Comparison of ENCODE assay signal across 8 cellular contexts in genomic region chr1:157137773-157138219, GRCh38. TPM values are rescaled to one million over a fixed set of nuclear protein-coding genes. Genes with fewer than 3 reads are reported as not detected.
A peak's percentile ranks its signal among the peaks of the same experiment; 100 is the strongest.
DNase-seq lines count a peak whose midpoint lies in the region; ATAC-seq and TF ChIP-seq lines count a peak whose summit lies in the region.

No MANE protein-coding gene starts in this region.

- H3K9me3 Mint-ChIP-seq in brain, result no peaks in the 10 kb centered on the region
- H3K9me3 Mint-ChIP-seq in memory B cell, result no peaks in the 10 kb centered on the region

- H3K27me3 ChIP-seq in vagina, result no peaks in the 10 kb centered on the region

- H3K9me3 ChIP-seq in vagina, result no peaks in the 10 kb centered on the region

- peaks cover 9 to 34% of the 10 kb centered on the region in 2 donors for H3K36me3 ChIP-seq in vagina

- peak overlapping the region; percentile 99 for H3K27ac ChIP-seq in vagina

- H3K4me3 Mint-ChIP-seq in brain (peak overlapping the region; percentile 97 to 99 (median 99)), memory B cell (peak overlapping the region; percentile 92)

- intact Hi-C loops in vagina (cut with DNase I), result no loop called here

- no peak for TF ChIP-seq CTCF in brain (conservative IDR thresholded peaks at IDR 0.05)
- TF ChIP-seq CTCF in vagina (IDR thresholded peaks at IDR 0.05), result no peak

- DNase-seq in memory B cell (ENCODE audit: low spot score in 2 of 2) (peak in 1 of 2 donors; percentile 32), vagina (ENCODE audit: extremely low spot score in 2 of 2) (no peak), NCI-H1436 treated with DMSO at 0.1 percent for 48 hours (lab: John Stamatoyannopoulos, UW) (no peak), DMS153 (lab: John Stamatoyannopoulos, UW) (no peak)

- H3K27me3 Mint-ChIP-seq in brain (peaks cover 17% of the 10 kb centered on the region), memory B cell (no peaks in the 10 kb centered on the region)

- H3K4me1 ChIP-seq in vagina, result peaks cover 55% of the 10 kb centered on the region

- H3K4me1 Mint-ChIP-seq in brain (peaks cover 49% of the 10 kb centered on the region), memory B cell (peaks cover 28% of the 10 kb centered on the region)

- H3K27ac Mint-ChIP-seq in brain, result peak overlapping the region; percentile 89 to 97 (median 97)
- peak overlapping the region; percentile 91 for H3K27ac Mint-ChIP-seq in memory B cell

- ATAC-seq in GM18867 (IDR thresholded peaks at IDR 0.05; ENCODE audit: unreplicated experiment) (peak; percentile 3), HG03175 (IDR thresholded peaks at IDR 0.05; ENCODE audit: unreplicated experiment) (peak; percentile 10), memory B cell (ENCODE audit: low read depth) (peak; percentile 19), GM18519 (IDR thresholded peaks at IDR 0.05; ENCODE audit: low FRiP score, unreplicated experiment) (no peak)

- H3K36me3 Mint-ChIP-seq in brain (peaks cover 37% of the 10 kb centered on the region), memory B cell (peaks cover 15% of the 10 kb centered on the region)

- TF ChIP-seq POLR2A in vagina (IDR thresholded peaks at IDR 0.05), result no peak

- peak overlapping the region; percentile 96 to 99 for H3K4me3 ChIP-seq in vagina

RNA-seq across cellular contexts. Expression of gene ETV3, which starts 0.4 kb away (rescaled TPM):
- 4.5 TPM for polyA plus RNA-seq in brain (ENCODE audit: insufficient read depth, low read depth, low replicate concordance)
- total RNA-seq in vagina, result 37.3 TPM

RNA-seq across cellular contexts. Expression of gene ETV3L, which starts 38.2 kb away (rescaled TPM):
- polyA plus RNA-seq in brain (ENCODE audit: insufficient read depth, low read depth, low replicate concordance), result not detected
- total RNA-seq in vagina, result not detected
